In genomic region chr16:89499767-89500166, GRCh38 we compare ENCODE assay signal across 31 cellular contexts.
"Had no signal": no experiment of that assay in that cellular context is flagged by ENCODE, and none has a peak within 500 bp of the region (broad histone marks: within the 10 kb centered on the region; RNA-seq: fewer than 3 reads in every experiment).

No MANE protein-coding gene starts in this region.

- H3K36me3 ChIP-seq: adrenal gland, esophagus squamous epithelium, WERI-Rb-1 had no signal

- H3K9me3 Mint-ChIP-seq: activated B cell treated with CpG ODN at 0.5 μM for 24 hours; activated naive CD4-positive, alpha-beta T cell treated with anti-CD3 and anti-CD28 coated beads, Interleukin-2, amount 10 ng/mL, durations not matched to agents 7 days and 5 days; activated naive CD4-positive, alpha-beta T cell treated with anti-CD3 and anti-CD28 coated beads, Interleukin-2, amount 50 U/mL, for 72 hours; activated T-cell treated with anti-CD3 and anti-CD28 coated beads, Interleukin-2, amount 50 U/mL, for 24 hours; activated T-cell treated with anti-CD3 and anti-CD28 coated beads, Interleukin-2, amount 50 U/mL, for 72 hours; effector memory CD8-positive, alpha-beta T cell; T-helper 2 cell treated with Interferon-gamma antibody and Interleukin-4, amounts not matched to agents 5 μg/mL and 100 μg/mL, for 36 hours had no signal

- H3K4me1 ChIP-seq: adrenal gland had no signal

- DNase-seq: activated B cell treated with CpG ODN at 0.5 μM for 24 hours; activated CD4-positive, alpha-beta T cell treated with anti-CD3 and anti-CD28 coated beads for 48 hours; activated CD4-positive, alpha-beta T cell treated with anti-CD3 and anti-CD28 coated beads, Interleukin-2, amount 50 U/mL, for 1 hour; activated CD4-positive, alpha-beta T cell treated with anti-CD3 and anti-CD28 coated beads, Interleukin-2, amount 50 U/mL, for 48 hours; activated CD8-positive, alpha-beta memory T cell treated with anti-CD3 and anti-CD28 coated beads, Interleukin-2, amount 50 U/mL, for 48 hours; activated gamma-delta T cell; activated naive CD4-positive, alpha-beta T cell; activated naive CD4-positive, alpha-beta T cell treated with anti-CD3 and anti-CD28 coated beads, Interleukin-2, amount 10 ng/mL, durations not matched to agents 7 days and 5 days; activated T-cell treated with anti-CD3 and anti-CD28 coated beads for 4 hours; activated T-cell treated with anti-CD3 and anti-CD28 coated beads, Interleukin-2, amount 50 U/mL, for 24 hours; activated T-cell treated with anti-CD3 and anti-CD28 coated beads, Interleukin-2, amount 50 U/mL, for 72 hours; adrenal gland; amygdala; aorta; body of pancreas; caudate nucleus; cortex of kidney; dermis blood vessel endothelial cell; effector CD4-positive, alpha-beta T cell; effector memory CD8-positive, alpha-beta T cell; esophagus squamous epithelium; foreskin fibroblast; heart left ventricle; T-helper 1 cell; T-helper 17 cell; T1000; WERI-Rb-1 had no signal

- H3K4me3 Mint-ChIP-seq: activated B cell treated with CpG ODN at 0.5 μM for 24 hours; activated naive CD4-positive, alpha-beta T cell treated with anti-CD3 and anti-CD28 coated beads, Interleukin-2, amount 10 ng/mL, durations not matched to agents 7 days and 5 days; activated T-cell treated with anti-CD3 and anti-CD28 coated beads, Interleukin-2, amount 50 U/mL, for 24 hours; activated T-cell treated with anti-CD3 and anti-CD28 coated beads, Interleukin-2, amount 50 U/mL, for 72 hours; effector memory CD8-positive, alpha-beta T cell; T-helper 17 cell; T-helper 2 cell treated with Interferon-gamma antibody and Interleukin-4, amounts not matched to agents 5 μg/mL and 100 μg/mL, for 36 hours had no signal

- ATAC-seq: activated CD4-positive, CD25-positive, alpha-beta regulatory T cell treated with anti-CD3 and anti-CD28 coated beads, Interleukin-2, amount 50 U/mL, for 24 hours; activated naive CD4-positive, alpha-beta T cell treated with anti-CD3 and anti-CD28 coated beads, Interleukin-2, amount 50 U/mL, for 72 hours; activated T-cell treated with anti-CD3 and anti-CD28 coated beads, Interleukin-2, amount 50 U/mL, for 72 hours; body of pancreas; effector memory CD8-positive, alpha-beta T cell; T-helper 17 cell had no signal

- H3K9me3 ChIP-seq: adrenal gland, body of pancreas, esophagus squamous epithelium, heart left ventricle had no signal

- H3K27ac ChIP-seq: body of pancreas, epithelial cell of prostate, esophagus squamous epithelium had no signal

- H3K27me3 ChIP-seq: adrenal gland, body of pancreas, esophagus squamous epithelium, heart left ventricle had no signal

- H3K27ac Mint-ChIP-seq: activated B cell treated with CpG ODN at 0.5 μM for 24 hours; activated naive CD4-positive, alpha-beta T cell treated with anti-CD3 and anti-CD28 coated beads, Interleukin-2, amount 10 ng/mL, durations not matched to agents 7 days and 5 days; activated naive CD4-positive, alpha-beta T cell treated with anti-CD3 and anti-CD28 coated beads, Interleukin-2, amount 50 U/mL, for 72 hours; activated T-cell treated with anti-CD3 and anti-CD28 coated beads, Interleukin-2, amount 50 U/mL, for 72 hours; effector memory CD8-positive, alpha-beta T cell; T-helper 17 cell; T-helper 2 cell treated with Interferon-gamma antibody and Interleukin-4, amounts not matched to agents 5 μg/mL and 100 μg/mL, for 36 hours had no signal

- H3K4me1 Mint-ChIP-seq: activated B cell treated with CpG ODN at 0.5 μM for 24 hours had no signal

- H3K36me3 Mint-ChIP-seq: activated naive CD4-positive, alpha-beta T cell treated with anti-CD3 and anti-CD28 coated beads, Interleukin-2, amount 50 U/mL, for 72 hours had no signal

- H3K27me3 Mint-ChIP-seq: activated B cell treated with CpG ODN at 0.5 μM for 24 hours; activated naive CD4-positive, alpha-beta T cell treated with anti-CD3 and anti-CD28 coated beads, Interleukin-2, amount 10 ng/mL, durations not matched to agents 7 days and 5 days; activated T-cell treated with anti-CD3 and anti-CD28 coated beads, Interleukin-2, amount 50 U/mL, for 24 hours; effector memory CD8-positive, alpha-beta T cell; T-helper 17 cell had no signal

- H3K4me3 ChIP-seq: adrenal gland, body of pancreas, esophagus squamous epithelium, heart left ventricle had no signal
